ENCODE assay signal across 18 cellular contexts in the genomic region with DNA sequence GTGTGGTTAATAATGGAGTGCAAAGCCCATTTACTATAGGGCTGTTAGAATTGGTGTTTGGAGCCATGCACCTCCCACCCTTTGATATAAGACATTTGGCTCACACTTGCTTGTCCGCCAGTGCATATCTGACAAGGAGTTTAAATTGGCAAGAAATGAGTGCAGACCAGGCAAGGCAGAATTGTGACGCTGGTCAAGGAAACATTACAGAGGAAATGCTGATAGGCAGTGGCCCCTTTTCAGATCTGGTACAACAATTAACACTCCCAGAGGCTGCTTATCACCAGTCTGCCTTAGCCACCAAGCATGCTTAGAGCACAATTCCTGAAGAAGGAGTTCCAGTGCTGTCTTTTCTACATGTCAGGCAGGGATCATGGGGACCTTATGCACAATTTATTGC. TPM values are rescaled to one million over a fixed set of nuclear protein-coding genes. Genes with fewer than 3 reads are reported as not detected.
"Had no signal": no experiment of that assay in that cellular context is flagged by ENCODE, and none has a peak within 500 bp of the region (broad histone marks: within the 10 kb centered on the region; RNA-seq: fewer than 3 reads in every experiment).

No MANE protein-coding gene starts in this region.

- H3K4me3 ChIP-seq: breast epithelium, psoas muscle, sigmoid colon, testis, upper lobe of right lung had no signal

- H3K9me3 ChIP-seq: breast epithelium, psoas muscle, sigmoid colon, testis, upper lobe of right lung had no signal

- H3K27me3 ChIP-seq: breast epithelium, sigmoid colon, testis, upper lobe of right lung had no signal

- H3K27ac ChIP-seq: breast epithelium, psoas muscle, sigmoid colon, testis, upper lobe of right lung had no signal

- ATAC-seq: natural killer cell; psoas muscle; stimulated activated naive CD8-positive, alpha-beta T cell treated with anti-CD3 and anti-CD28 coated beads, Interleukin-15, amount 100 ng/mL, for 72 hours; upper lobe of right lung had no signal

- FAIRE-seq: frontal cortex had no signal

- H3K4me1 ChIP-seq: breast epithelium, psoas muscle, sigmoid colon, testis, upper lobe of right lung had no signal

- H3K36me3 ChIP-seq: breast epithelium, sigmoid colon, upper lobe of right lung had no signal

- DNase-seq: activated CD4-positive, alpha-beta T cell treated with anti-CD3 and anti-CD28 coated beads, Interleukin-2, amount 10 ng/mL, durations not matched to agents 7 days and 5 days; activated CD8-positive, alpha-beta memory T cell treated with anti-CD3 and anti-CD28 coated beads for 24 hours; aorta; effector memory CD4-positive, alpha-beta T cell; head of caudate nucleus; mammary epithelial cell; natural killer cell; occipital lobe; psoas muscle; sigmoid colon; stimulated activated CD4-positive, alpha-beta T cell treated with anti-CD3 and anti-CD28 coated beads, Interleukin-1b, Interleukin-23, amount 100 ng/mL, for 48 hours; stimulated activated naive CD8-positive, alpha-beta T cell treated with anti-CD3 and anti-CD28 coated beads, Interleukin-15, amount 100 ng/mL, for 72 hours; testis; upper lobe of right lung had no signal

RNA-seq across cellular contexts. Expression of gene OR13A1, which starts 35.3 kb away (rescaled TPM):
- total RNA-seq: activated T-helper 1 cell treated with anti-CD3 and anti-CD28 coated beads, Interleukin-12 subunit alpha, Interleukin-12 subunit beta, Interleukin-2, Interleukin-4 antibody, amounts not matched to agents 30 ng/mL and 10 ng/mL and 1 ng/mL, durations not matched to agents 14 hours and 24 hours and 36 hours; aorta; fibroblast of lung; mammary epithelial cell; natural killer cell; occipital lobe; psoas muscle; upper lobe of right lung had no signal
- polyA plus RNA-seq: aorta, fibroblast of lung, mammary epithelial cell, psoas muscle had no signal
